In the genomic region with DNA sequence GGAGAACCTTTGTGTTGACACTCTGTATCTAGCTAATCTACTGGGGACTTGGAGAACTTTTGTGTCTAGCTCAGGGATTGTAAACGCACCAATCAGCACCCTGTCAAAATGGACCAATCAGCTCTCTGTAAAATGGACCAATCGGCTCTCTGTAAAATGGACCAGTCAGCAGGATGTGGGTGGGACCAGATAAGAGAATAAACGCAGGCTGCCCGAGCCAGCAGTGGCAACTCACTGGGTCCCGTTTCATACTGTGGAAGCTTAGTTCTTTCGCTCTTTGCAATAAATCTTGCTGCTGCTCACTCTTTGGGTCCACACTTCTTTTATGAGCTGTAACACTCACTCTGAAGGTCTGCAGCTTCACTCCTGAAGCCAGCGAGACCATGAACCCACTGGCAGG, we compare ENCODE assay signal across 1 cellular context.
A peak's percentile ranks its signal among the peaks of the same experiment; 100 is the strongest.
TF ChIP-seq lines count a peak whose summit lies in the region.

No MANE protein-coding gene starts in this region.

TF ChIP-seq in K562, 482 proteins besides CTCF, POLR2A, EP300 and RAD21:
- TF ChIP-seq PKNOX1 (IDR thresholded peaks at IDR 0.05) (peak; percentile 43; the same call in 1 of the 2 replicates), SUPT5H (IDR thresholded peaks at IDR 0.05) (peak; percentile 50; the same call in 1 of the 2 replicates), CC2D1A (IDR thresholded peaks at IDR 0.05) (0 out of 2 replicates have a peak, but pooled peaks have one; percentile 16), RBM25 (IDR thresholded peaks at IDR 0.05; ENCODE audit: low read depth, low read length, severe bottlenecking) (peak; percentile 12), C11orf30 (IDR thresholded peaks at IDR 0.05; ENCODE audit: low read depth) (peak; percentile 93), POLR2B (IDR thresholded peaks at IDR 0.05; ENCODE audit: low read depth, partially characterized antibody) (peak; percentile 47), NFYB (IDR thresholded peaks at IDR 0.05; ENCODE audit: extremely low read depth, insufficient read length) (peak; percentile 52), MAFG (tag; conservative IDR thresholded peaks at IDR 0.05) (peak; percentile 81), ZNF316 (IDR thresholded peaks at IDR 0.05) (peak; percentile 96), ASH1L (IDR thresholded peaks at IDR 0.05; ENCODE audit: borderline replicate concordance, low read depth, partially characterized antibody) (peak; percentile 48)
